Comparison of ENCODE assay signal across 8 cellular contexts in the genomic region with DNA sequence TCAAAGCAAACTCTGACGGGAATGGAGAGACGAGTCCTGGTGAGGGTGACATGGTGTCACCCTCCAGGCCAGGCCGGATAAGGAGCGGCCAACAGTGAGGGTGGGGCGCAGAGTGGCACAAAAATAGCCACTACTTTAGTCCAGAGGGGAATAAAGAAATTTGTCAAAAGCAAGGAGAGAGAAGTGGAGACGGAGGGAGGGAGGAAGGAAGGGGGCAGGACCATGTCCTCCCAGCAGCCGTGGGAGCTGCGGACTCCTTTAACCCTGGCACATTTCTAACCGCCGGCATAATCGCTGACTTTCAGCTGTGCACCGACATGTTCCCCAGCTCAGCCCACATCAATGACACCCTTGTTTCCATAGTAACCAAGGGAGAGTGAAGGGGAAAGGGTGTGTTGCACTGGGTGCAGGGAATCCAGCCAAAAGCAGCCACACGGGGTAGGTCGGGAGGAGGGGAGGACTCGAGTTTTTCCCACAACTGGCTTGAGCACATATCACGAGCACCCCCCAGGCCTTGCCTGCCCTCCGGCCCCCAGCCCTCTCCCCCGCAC. TPM values are rescaled to one million over a fixed set of nuclear protein-coding genes. Genes with fewer than 3 reads are reported as not detected.
DNase-seq lines count a peak whose midpoint lies in the region; ATAC-seq and TF ChIP-seq lines count a peak whose summit lies in the region.

No MANE protein-coding gene starts in this region.

- intact Hi-C loops in mucosa of descending colon (cut with DNase I, micrococcal nuclease): no loop called here

- peak; percentile 73 for DNase-seq in ELR (ENCODE audit: low read depth)
- peak; percentile 71 for DNase-seq in NCI-H1105 (lab: John Stamatoyannopoulos, UW)
- peak; percentile 78 for DNase-seq in activated CD8-positive, alpha-beta memory T cell treated with anti-CD3 and anti-CD28 coated beads, Interleukin-2, amount 50 U/mL, for 48 hours
- DNase-seq in epithelial cell of esophagus (ENCODE audit: low read depth): peak; percentile 86
- peak in 1 of 3 donors; percentile 66 for DNase-seq in mucosa of descending colon
- peak; percentile 24 to 38 for DNase-seq in stimulated activated CD8-positive, alpha-beta memory T cell treated with anti-CD3 and anti-CD28 coated beads, Interleukin-2, amount 100 ng/mL, for 1 hour (ENCODE audit: low read depth in 2 of 2)

- peak; percentile 64 for ATAC-seq in mucosa of descending colon
- no peak for ATAC-seq in HG02588 (IDR thresholded peaks at IDR 0.05; ENCODE audit: unreplicated experiment)
- no peak for ATAC-seq in HG03139 (IDR thresholded peaks at IDR 0.05; ENCODE audit: unreplicated experiment)

- no peaks in the 10 kb centered on the region for H3K9me3 ChIP-seq in mucosa of descending colon

- H3K36me3 ChIP-seq in mucosa of descending colon (ENCODE audit: low read depth): no peaks in the 10 kb centered on the region

- H3K4me1 ChIP-seq in mucosa of descending colon (ENCODE audit: low read depth): peaks cover 32% of the 10 kb centered on the region

- TF ChIP-seq CTCF in epithelial cell of esophagus (IDR thresholded peaks at IDR 0.05; ENCODE audit: insufficient read depth, low read depth, low read length, missing control alignments) (no peak), mucosa of descending colon (IDR thresholded peaks at IDR 0.05) (no peak)

- H3K4me3 ChIP-seq in epithelial cell of esophagus (ENCODE audit: low read length) (no peak overlapping the region), mucosa of descending colon (no peak overlapping the region)

RNA-seq across cellular contexts. Expression of a gene that starts 29.8 kb away (rescaled TPM):
- total RNA-seq in mucosa of descending colon: 10 to 100 TPM; 65.5 to 89.9 (median 71.3) TPM

RNA-seq across cellular contexts. Expression of a gene that starts 40.2 kb away (rescaled TPM):
- 10 to 100 TPM in 1 of 3 donors, 1 to 10 TPM in 2; 2.4 to 11.2 (median 4.4) TPM for total RNA-seq in mucosa of descending colon

RNA-seq across cellular contexts. Expression of a gene that starts 40.4 kb away (rescaled TPM):
- 10 to 100 TPM in 2 of 3 donors, 1 to 10 TPM in 1; 6.9 to 19.1 (median 14.2) TPM for total RNA-seq in mucosa of descending colon
